ENCODE assay signal across 20 cellular contexts in the genomic region with DNA sequence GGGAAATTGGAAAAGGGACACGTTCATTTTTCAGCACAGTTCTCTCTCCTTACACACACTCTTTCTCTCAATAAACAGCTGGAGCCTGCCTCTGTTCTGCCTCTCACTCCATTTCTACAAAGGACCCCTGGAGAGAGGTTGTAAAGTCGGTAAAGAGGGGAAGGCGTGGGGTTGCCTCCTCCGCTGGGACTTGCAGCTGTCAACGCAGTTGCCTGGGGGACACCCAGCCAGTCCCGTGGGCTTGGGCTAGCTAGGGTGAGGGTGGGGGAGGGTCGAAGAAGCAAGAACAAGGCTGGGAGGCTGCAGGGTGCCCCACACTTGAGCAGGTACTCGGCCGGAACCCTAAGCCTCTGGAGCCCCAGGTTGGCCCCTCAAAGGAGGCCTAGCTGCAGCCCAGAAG. TPM values are rescaled to one million over a fixed set of nuclear protein-coding genes. Genes with fewer than 3 reads are reported as not detected.
DNase-seq lines count a peak whose midpoint lies in the region; ATAC-seq and TF ChIP-seq lines count a peak whose summit lies in the region.
"Had no signal": no experiment of that assay in that cellular context is flagged by ENCODE, and none has a peak within 500 bp of the region (broad histone marks: within the 10 kb centered on the region; RNA-seq: fewer than 3 reads in every experiment).

No MANE protein-coding gene starts in this region.

- no peaks in the 10 kb centered on the region for H3K9me3 ChIP-seq in BLaER1 treated with 17β-estradiol and CSF1 and Interleukin-3, amounts not matched to agents 10 nM and 100 nM (replicated peaks in 1 of 11)
- H3K9me3 ChIP-seq in endodermal cell (ENCODE audit: control insufficient read depth, low read length) (no peaks in the 10 kb centered on the region), PC-9 (ENCODE audit: insufficient read depth, low read depth) (no peaks in the 10 kb centered on the region)
- H3K9me3 ChIP-seq: heart right ventricle, prostate gland, SJSA1, uterus had no signal

- peaks cover 15% of the 10 kb centered on the region for H3K27me3 Mint-ChIP-seq in endodermal cell (ENCODE audit: insufficient read depth)
- peaks cover 32% of the 10 kb centered on the region for H3K27me3 Mint-ChIP-seq in T-helper 2 cell treated with Interferon-gamma antibody and Interleukin-4, amounts not matched to agents 5 μg/mL and 100 μg/mL, for 36 hours (ENCODE audit: low read depth)

- no peak overlapping the region for H3K27ac Mint-ChIP-seq in endodermal cell
- H3K27ac Mint-ChIP-seq in T-helper 2 cell treated with Interferon-gamma antibody and Interleukin-4, amounts not matched to agents 5 μg/mL and 100 μg/mL, for 36 hours: no peak overlapping the region
- H3K27ac Mint-ChIP-seq: activated CD4-positive, alpha-beta T cell treated with anti-CD3 and anti-CD28 coated beads, Interleukin-2, amount 10 ng/mL, durations not matched to agents 24 days and 14 days; activated CD8-positive, alpha-beta memory T cell treated with anti-CD3 and anti-CD28 coated beads, Interleukin-2, amount 10 ng/mL, durations not matched to agents 7 days and 5 days; activated naive CD4-positive, alpha-beta T cell treated with anti-CD3 and anti-CD28 coated beads, Interleukin-2, amount 50 U/mL, for 24 hours; HFFc6 had no signal

- H3K9me2 ChIP-seq in PC-9 (ENCODE audit: insufficient read depth): no peaks in the 10 kb centered on the region

- H3K4me2 ChIP-seq in BLaER1 treated with 17β-estradiol and CSF1 and Interleukin-3, amounts not matched to agents 10 nM and 100 nM: peak overlapping the region in 7 of 11 experiments; percentile 5 to 53 (median 42); a peak in 12 of 22 replicates
- H3K4me2 ChIP-seq in PC-9: no peak overlapping the region

- no peak for TF ChIP-seq CTCF in endodermal cell (conservative IDR thresholded peaks at IDR 0.05)
- TF ChIP-seq CTCF in PC-9 (conservative IDR thresholded peaks at IDR 0.05): no peak

- H3K9ac ChIP-seq in BLaER1 treated with 17β-estradiol and CSF1 and Interleukin-3, amounts not matched to agents 10 nM and 100 nM: no peak overlapping the region
- no peak overlapping the region for H3K9ac ChIP-seq in endodermal cell (ENCODE audit: extremely low read depth, low read length, poor library complexity, severe bottlenecking)

- WGBS in endodermal cell (ENCODE audit: insufficient coverage in 1 of 2, insufficient read length in 1 of 2), 2 experiments: 39 to 47% methylated on average over 4 to 8 of the region's 9 CpGs

- H3K4me1 ChIP-seq in BLaER1 treated with 17β-estradiol and CSF1 and Interleukin-3, amounts not matched to agents 10 nM and 100 nM: peaks cover 0 to 9% (median 6%) of the 10 kb centered on the region in 10 experiments; a peak in 9 of 20 replicates
- H3K4me1 ChIP-seq in endodermal cell (ENCODE audit: control insufficient read depth, insufficient read depth, low read length) (no peaks in the 10 kb centered on the region), PC-9 (replicated peaks; ENCODE audit: insufficient read depth) (no peaks in the 10 kb centered on the region)
- H3K4me1 ChIP-seq: heart right ventricle, prostate gland, SJSA1, uterus had no signal

- H3K9me3 Mint-ChIP-seq in endodermal cell: no peaks in the 10 kb centered on the region
- no peaks in the 10 kb centered on the region for H3K9me3 Mint-ChIP-seq in T-helper 2 cell treated with Interferon-gamma antibody and Interleukin-4, amounts not matched to agents 5 μg/mL and 100 μg/mL, for 36 hours
- H3K9me3 Mint-ChIP-seq: activated CD4-positive, alpha-beta T cell treated with anti-CD3 and anti-CD28 coated beads, Interleukin-2, amount 10 ng/mL, durations not matched to agents 24 days and 14 days; activated naive CD4-positive, alpha-beta T cell treated with anti-CD3 and anti-CD28 coated beads, Interleukin-2, amount 50 U/mL, for 24 hours; HFFc6 had no signal

- no peak overlapping the region for H3K4me3 ChIP-seq in BLaER1 treated with 17β-estradiol and CSF1 and Interleukin-3, amounts not matched to agents 10 nM and 100 nM
- H3K4me3 ChIP-seq in endodermal cell (ENCODE audit: low read length) (no peak overlapping the region), PC-9 (no peak overlapping the region)
- H3K4me3 ChIP-seq: cardiac muscle cell, heart right ventricle, prostate gland, SJSA1, uterus had no signal

- no peaks in the 10 kb centered on the region for H3F3A ChIP-seq in PC-9 (ENCODE audit: insufficient read depth, low read depth)

- no peak overlapping the region for H3K4me3 Mint-ChIP-seq in endodermal cell
- H3K4me3 Mint-ChIP-seq in T-helper 2 cell treated with Interferon-gamma antibody and Interleukin-4, amounts not matched to agents 5 μg/mL and 100 μg/mL, for 36 hours: no peak overlapping the region
- H3K4me3 Mint-ChIP-seq: activated CD4-positive, alpha-beta T cell treated with anti-CD3 and anti-CD28 coated beads, Interleukin-2, amount 10 ng/mL, durations not matched to agents 24 days and 14 days; activated CD8-positive, alpha-beta memory T cell treated with anti-CD3 and anti-CD28 coated beads, Interleukin-2, amount 10 ng/mL, durations not matched to agents 7 days and 5 days; activated naive CD4-positive, alpha-beta T cell treated with anti-CD3 and anti-CD28 coated beads, Interleukin-2, amount 50 U/mL, for 24 hours; HFFc6 had no signal

- POLR2A ChIA-PET in PC-9 (lab: Charles Lee; ENCODE audit: unreplicated experiment): no interaction called here

- DNase-seq in NCI-H1092 (lab: John Stamatoyannopoulos, UW) (peak; percentile 58), NCI-H2227 treated with DMSO at 0.1 percent for 48 hours (lab: John Stamatoyannopoulos, UW) (peak; percentile 28), endodermal cell (peak; percentile 53), PC-9 (no peak), erythroblast (lab: John Stamatoyannopoulos, UW) (no peak)
- no peak for DNase-seq in T-helper 2 cell treated with Interferon-gamma antibody and Interleukin-4, amounts not matched to agents 5 μg/mL and 100 μg/mL, for 36 hours (ENCODE audit: low spot score)
- DNase-seq: activated CD4-positive, alpha-beta T cell treated with anti-CD3 and anti-CD28 coated beads, Interleukin-2, amount 10 ng/mL, durations not matched to agents 24 days and 14 days; activated CD8-positive, alpha-beta memory T cell treated with anti-CD3 and anti-CD28 coated beads, Interleukin-2, amount 10 ng/mL, durations not matched to agents 7 days and 5 days; anterior cingulate cortex; dermis blood vessel endothelial cell; heart right ventricle; HFFc6; substantia nigra; uterus had no signal

- TF ChIP-seq POLR2A in erythroblast (IDR thresholded peaks at IDR 0.05; ENCODE audit: low read length): no peak

- intact Hi-C loops in PC-9 (cut with micrococcal nuclease; ENCODE audit: unreplicated experiment): no loop called here

- no peaks in the 10 kb centered on the region for H3K27me3 ChIP-seq in BLaER1 treated with 17β-estradiol and CSF1 and Interleukin-3, amounts not matched to agents 10 nM and 100 nM
- H3K27me3 ChIP-seq in endodermal cell (ENCODE audit: control insufficient read depth, insufficient read depth, low read length, poor library complexity, severe bottlenecking) (no peaks in the 10 kb centered on the region), PC-9 (ENCODE audit: insufficient read depth, low read depth) (peaks cover 97% of the 10 kb centered on the region)
- H3K27me3 ChIP-seq: uterus had no signal

- no peak overlapping the region for H3K27ac ChIP-seq in BLaER1 treated with 17β-estradiol and CSF1 and Interleukin-3, amounts not matched to agents 10 nM and 100 nM
- H3K27ac ChIP-seq in endodermal cell (ENCODE audit: low read depth, low read length) (no peak overlapping the region), PC-9 (no peak overlapping the region)
- H3K27ac ChIP-seq: cardiac muscle cell, heart right ventricle, prostate gland, SJSA1, uterus had no signal

- CTCF ChIA-PET in PC-9 (lab: Charles Lee): no interaction called here

- no peaks in the 10 kb centered on the region for H3K36me3 ChIP-seq in BLaER1 treated with 17β-estradiol and CSF1 and Interleukin-3, amounts not matched to agents 10 nM and 100 nM
- no peaks in the 10 kb centered on the region for H3K36me3 ChIP-seq in endodermal cell (ENCODE audit: control insufficient read depth, insufficient read depth, low read length)
- H3K36me3 ChIP-seq in PC-9 (ENCODE audit: low read depth): no peaks in the 10 kb centered on the region
- H3K36me3 ChIP-seq: cardiac muscle cell, heart right ventricle, prostate gland, SJSA1, uterus had no signal

- H3K4me1 Mint-ChIP-seq in endodermal cell: peaks cover 5% of the 10 kb centered on the region
- H3K4me1 Mint-ChIP-seq in T-helper 2 cell treated with Interferon-gamma antibody and Interleukin-4, amounts not matched to agents 5 μg/mL and 100 μg/mL, for 36 hours (ENCODE audit: low read depth): no peaks in the 10 kb centered on the region
- H3K4me1 Mint-ChIP-seq: activated CD4-positive, alpha-beta T cell treated with anti-CD3 and anti-CD28 coated beads, Interleukin-2, amount 10 ng/mL, durations not matched to agents 24 days and 14 days; activated CD8-positive, alpha-beta memory T cell treated with anti-CD3 and anti-CD28 coated beads, Interleukin-2, amount 10 ng/mL, durations not matched to agents 7 days and 5 days; activated naive CD4-positive, alpha-beta T cell treated with anti-CD3 and anti-CD28 coated beads, Interleukin-2, amount 50 U/mL, for 24 hours had no signal

- H2AFZ ChIP-seq in PC-9: no peak overlapping the region

- no peaks in the 10 kb centered on the region for H3K79me2 ChIP-seq in PC-9 (ENCODE audit: low read depth)

- no peaks in the 10 kb centered on the region for H3K36me3 Mint-ChIP-seq in endodermal cell (ENCODE audit: low read depth)
- H3K36me3 Mint-ChIP-seq in T-helper 2 cell treated with Interferon-gamma antibody and Interleukin-4, amounts not matched to agents 5 μg/mL and 100 μg/mL, for 36 hours (ENCODE audit: low read depth): no peaks in the 10 kb centered on the region
- H3K36me3 Mint-ChIP-seq: activated CD8-positive, alpha-beta memory T cell treated with anti-CD3 and anti-CD28 coated beads, Interleukin-2, amount 10 ng/mL, durations not matched to agents 7 days and 5 days; activated naive CD4-positive, alpha-beta T cell treated with anti-CD3 and anti-CD28 coated beads, Interleukin-2, amount 50 U/mL, for 24 hours had no signal

- no TSS peak for BruUV-seq in PC-9 (replicated peaks; lab: Mats Ljungman, UMichigan)

- no peak for ATAC-seq in GM18909 (IDR thresholded peaks at IDR 0.05; ENCODE audit: poor library complexity, unreplicated experiment)
- ATAC-seq: activated CD8-positive, alpha-beta memory T cell treated with anti-CD3 and anti-CD28 coated beads, Interleukin-2, amount 10 ng/mL, durations not matched to agents 7 days and 5 days; heart right ventricle had no signal

- H4K20me1 ChIP-seq in BLaER1 treated with 17β-estradiol and CSF1 and Interleukin-3, amounts not matched to agents 10 nM and 100 nM: no peaks in the 10 kb centered on the region
- no peaks in the 10 kb centered on the region for H4K20me1 ChIP-seq in PC-9 (ENCODE audit: insufficient read depth)

RNA-seq across cellular contexts. Expression of gene C1orf216, which starts 27.6 kb away (rescaled TPM):
- total RNA-seq in endodermal cell (10 to 100 TPM in 1 of 2 donors, 1 to 10 TPM in 1; 9.8 to 13.0 TPM), PC-9 (2021) (7.6 and 9.9 TPM in 2 replicates)
- 8.9 TPM for polyA plus RNA-seq in endodermal cell (2013, experiment 1 of 2)
- polyA plus RNA-seq in endodermal cell (2013, experiment 2 of 2): 8.1 TPM

RNA-seq across cellular contexts. Expression of gene PSMB2, which starts 49.8 kb away (rescaled TPM):
- 10 to 100 TPM; 66.0 to 71.3 TPM for total RNA-seq in endodermal cell
- 104 TPM for polyA plus RNA-seq in endodermal cell (2013, experiment 1 of 2)
- polyA plus RNA-seq in endodermal cell (2013, experiment 2 of 2): 93.5 TPM
- 138 and 206 TPM in 2 replicates for total RNA-seq in PC-9 (2021)

Comparison
In these comparisons a context has a peak if more than half of its experiments do, and no peak if none do; other contexts are left out.
1. DNase-seq: peak in NCI-H1092 (single experiment), NCI-H2227 treated with DMSO at 0.1 percent for 48 hours (single experiment) and endodermal cell (single experiment); none in PC-9 (0 of 2), T-helper 2 cell treated with Interferon-gamma antibody and Interleukin-4, amounts not matched to agents 5 μg/mL and 100 μg/mL, for 36 hours (single experiment) and erythroblast (0 of 2).